26 cellular contexts compared by ENCODE assay signal in the genomic region with DNA sequence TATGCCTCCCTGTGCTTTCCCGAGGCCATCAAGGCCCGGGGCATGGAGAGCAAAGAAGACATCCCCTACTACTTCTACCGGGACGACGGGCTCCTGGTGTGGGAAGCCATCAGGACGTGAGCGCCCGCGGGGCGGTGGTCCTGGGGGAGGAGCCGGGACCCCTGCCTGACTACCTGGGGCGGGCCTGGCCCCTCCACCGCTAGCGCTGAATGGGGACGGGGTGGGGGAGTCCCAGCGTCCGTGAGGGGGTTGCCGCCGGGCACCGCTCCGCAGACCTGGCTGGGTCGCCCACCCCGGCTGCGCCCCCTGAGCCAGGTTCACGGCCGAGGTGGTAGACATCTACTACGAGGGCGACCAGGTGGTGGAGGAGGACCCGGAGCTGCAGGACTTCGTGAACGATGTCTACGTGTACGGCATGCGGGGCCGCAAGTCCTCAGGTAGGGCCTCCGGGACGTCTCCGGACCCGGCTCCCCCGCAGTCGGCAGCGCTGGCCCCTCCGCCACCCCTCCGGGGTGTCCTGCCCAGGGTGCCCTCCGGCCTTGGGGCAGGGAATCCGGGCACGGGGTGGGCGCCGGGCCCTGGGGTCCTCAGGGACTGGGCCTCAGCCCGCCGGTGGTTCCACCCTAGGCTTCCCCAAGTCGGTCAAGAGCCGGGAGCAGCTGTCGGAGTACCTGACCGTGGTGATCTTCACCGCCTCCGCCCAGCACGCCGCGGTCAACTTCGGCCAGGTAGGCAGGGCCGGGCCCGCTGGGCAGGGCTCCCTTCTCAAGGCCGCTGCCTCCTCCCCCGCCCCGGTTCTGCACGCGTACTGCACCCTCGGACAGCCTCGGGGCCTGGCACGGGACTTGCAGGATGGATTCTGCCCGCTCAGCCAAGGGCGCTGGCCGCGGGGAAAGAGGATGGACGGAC.
DNase-seq lines count a peak whose midpoint lies in the region; ATAC-seq, FAIRE-seq and TF ChIP-seq lines count a peak whose summit lies in the region.
"Had no signal": no experiment of that assay in that cellular context is flagged by ENCODE, and none has a peak within 500 bp of the region (broad histone marks: within the 10 kb centered on the region; RNA-seq: fewer than 3 reads in every experiment).

No MANE protein-coding gene starts in this region.

- H3K27me3 ChIP-seq in HepG2 (ENCODE audit: control insufficient read depth in 1 of 2, insufficient read depth in 2 of 2, low read length in 2 of 2): peaks cover 0 to 2% of the 10 kb centered on the region in 2 experiments; a peak in 1 of 5 replicates
- no peaks in the 10 kb centered on the region for H3K27me3 ChIP-seq in right lobe of liver

- H3K4me3 ChIP-seq in HepG2 (replicated peaks in 1 of 3; ENCODE audit: insufficient read depth in 1 of 3, low read depth in 2 of 3, low read length in 3 of 3): no peak overlapping the region
- H3K4me3 ChIP-seq in right lobe of liver: no peak overlapping the region
- H3K4me3 ChIP-seq: A549, SK-N-MC had no signal

- DNase-seq in HepG2 (ENCODE audit: low spot score) (no peak), right lobe of liver (no peak), left lobe of liver (ENCODE audit: low spot score) (peak; percentile 45), hippocampal formation (lab: John Stamatoyannopoulos, UW) (no peak)
- no peak for DNase-seq in stimulated activated naive B cell treated with anti-CD40 and anti-IgM and Interleukin-4, amounts not matched to agents 10 μg/mL and 1 μg/mL and 100 μg/mL, for 72 hours
- no peak for DNase-seq in activated CD4-positive, alpha-beta memory T cell treated with anti-CD3 and anti-CD28 coated beads for 36 hours
- DNase-seq: BE2C; CD4-positive, CD25-positive, alpha-beta regulatory T cell; COR-L47; DND-41; KBM-7; MM.1S; NCI-H1048; NCI-H1417 treated with DMSO at 0.1 percent for 48 hours; NCI-H187; NCI-H446 treated with DMSO at 0.1 percent for 48 hours; NCI-H526 treated with DMSO at 0.1 percent for 48 hours; PC-3; RPMI8226; SHP77 treated with DMSO at 0.1 percent for 48 hours had no signal

- TF ChIP-seq POLR2A in HepG2 (IDR thresholded peaks at IDR 0.05; ENCODE audit: insufficient read depth in 1 of 2, low read depth in 2 of 2, low read length in 2 of 2) (no peak), right lobe of liver (IDR thresholded peaks at IDR 0.05) (no peak)

- H4K20me1 ChIP-seq in HepG2 (ENCODE audit: insufficient read depth, low read length): no peaks in the 10 kb centered on the region

- WGBS in HepG2 (ENCODE audit: low lambda C conversion rate): 64% methylated on average over 16 of the region's 76 CpGs
- WGBS in right lobe of liver (ENCODE audit: insufficient coverage, low coverage, low lambda C conversion rate, missing lambda C conversion rate): 83% methylated on average over 9 of the region's 76 CpGs

- peaks cover 6% of the 10 kb centered on the region for H3K4me1 ChIP-seq in HepG2 (ENCODE audit: insufficient read depth, low read length)
- peaks cover 0 to 15% (median 2%) of the 10 kb centered on the region in 4 donors for H3K4me1 ChIP-seq in right lobe of liver
- H3K4me1 ChIP-seq: BE2C had no signal

- peaks cover 19 to 43% of the 10 kb centered on the region in 2 donors for H3K36me3 Mint-ChIP-seq in stimulated activated naive B cell treated with anti-CD40 and anti-IgM and Interleukin-4, amounts not matched to agents 10 μg/mL and 1 μg/mL and 100 μg/mL, for 72 hours
- H3K36me3 Mint-ChIP-seq in activated CD4-positive, alpha-beta memory T cell treated with anti-CD3 and anti-CD28 coated beads for 36 hours: no peaks in the 10 kb centered on the region
- H3K36me3 Mint-ChIP-seq: CD4-positive, CD25-positive, alpha-beta regulatory T cell had no signal

- POLR2A ChIA-PET in HepG2 (lab: Yijun Ruan, JAX): no interaction called here
- POLR2A ChIA-PET in activated CD4-positive, alpha-beta memory T cell treated with anti-CD3 and anti-CD28 coated beads for 36 hours (lab: Charles Lee): no interaction called here

- no TSS peak for BruUV-seq in HepG2 (replicated peaks; lab: Mats Ljungman, UMichigan)

- H3K36me3 ChIP-seq in HepG2 (replicated peaks in 1 of 2; ENCODE audit: control insufficient read depth in 1 of 2, insufficient read depth in 2 of 2, low read length in 2 of 2): no peaks in the 10 kb centered on the region
- no peaks in the 10 kb centered on the region for H3K36me3 ChIP-seq in right lobe of liver
- H3K36me3 ChIP-seq: BE2C had no signal

- no peaks in the 10 kb centered on the region for H3K27me3 Mint-ChIP-seq in stimulated activated naive B cell treated with anti-CD40 and anti-IgM and Interleukin-4, amounts not matched to agents 10 μg/mL and 1 μg/mL and 100 μg/mL, for 72 hours
- H3K27me3 Mint-ChIP-seq in activated CD4-positive, alpha-beta memory T cell treated with anti-CD3 and anti-CD28 coated beads for 36 hours: peaks cover 3% of the 10 kb centered on the region

- intact Hi-C loops in HepG2 (cut with micrococcal nuclease; ENCODE audit: unreplicated experiment): loop anchor here (10.0 kb wide), 1 partner anchor 439 kb away; the partner anchor contains the start of gene ZNF22
- intact Hi-C loops in right lobe of liver (cut with DNase I): no loop called here
- intact Hi-C loops in activated CD4-positive, alpha-beta memory T cell treated with anti-CD3 and anti-CD28 coated beads for 36 hours (cut with micrococcal nuclease): no loop called here

- TF ChIP-seq EP300 in HepG2 (IDR thresholded peaks at IDR 0.05; ENCODE audit: low read depth in 2 of 2, low read length in 2 of 2) (no peak), HepG2 (CRISPR knock-in tag; IDR thresholded peaks at IDR 0.05; ENCODE audit: borderline replicate concordance) (no peak), Ishikawa (IDR thresholded peaks at IDR 0.05; ENCODE audit: borderline replicate concordance) (no peak)

- FAIRE-seq in HepG2 (lab: Jason Lieb, UNC): no peak
- FAIRE-seq: A549, GM12891, H54 had no signal

- no peak overlapping the region for H3K4me3 Mint-ChIP-seq in stimulated activated naive B cell treated with anti-CD40 and anti-IgM and Interleukin-4, amounts not matched to agents 10 μg/mL and 1 μg/mL and 100 μg/mL, for 72 hours
- no peak overlapping the region for H3K4me3 Mint-ChIP-seq in activated CD4-positive, alpha-beta memory T cell treated with anti-CD3 and anti-CD28 coated beads for 36 hours
- H3K4me3 Mint-ChIP-seq: CD4-positive, CD25-positive, alpha-beta regulatory T cell had no signal

- no peak overlapping the region for H3K9ac ChIP-seq in HepG2 (ENCODE audit: insufficient read depth, low read depth, low read length)

- H3K4me2 ChIP-seq in HepG2 (ENCODE audit: low read depth, low read length): no peak overlapping the region
- H3K4me2 ChIP-seq: A549 had no signal

- no peak overlapping the region for H3K27ac ChIP-seq in HepG2 (ENCODE audit: extremely low read length, insufficient read depth, low read length)
- H3K27ac ChIP-seq in right lobe of liver: no peak overlapping the region
- H3K27ac ChIP-seq: A549, SK-N-MC had no signal

- H3K9me3 ChIP-seq in HepG2 (ENCODE audit: low read length) (no peaks in the 10 kb centered on the region), right lobe of liver (no peaks in the 10 kb centered on the region)
- H3K9me3 ChIP-seq: A549, BE2C had no signal

- in situ Hi-C loops in HepG2 (cut with HindIII; ENCODE audit: extremely low pct_ligation_motif_present, low pct_unique_long_range_greater_than_20kb): loop anchor here (10.0 to 25.0 kb wide), 2 partner anchors 209 to 431 kb away; partner anchors contain the start of gene ZNF22

- no peaks in the 10 kb centered on the region for H3K79me2 ChIP-seq in HepG2 (ENCODE audit: insufficient read depth, low read length)

- CTCF ChIA-PET in HepG2 (lab: Yijun Ruan, JAX; ENCODE audit: low intra/inter-chr PET ratio, low total read pairs): no interaction called here
- CTCF ChIA-PET in activated CD4-positive, alpha-beta memory T cell treated with anti-CD3 and anti-CD28 coated beads for 36 hours (lab: Charles Lee): no interaction called here

- TF ChIP-seq RAD21 in HepG2 (CRISPR knock-in tag; IDR thresholded peaks at IDR 0.05) (no peak), Ishikawa (IDR thresholded peaks at IDR 0.05; ENCODE audit: low read depth) (no peak)

- no peak overlapping the region for H2AFZ ChIP-seq in HepG2 (ENCODE audit: low read length)

- no peaks in the 10 kb centered on the region for H3K9me3 Mint-ChIP-seq in stimulated activated naive B cell treated with anti-CD40 and anti-IgM and Interleukin-4, amounts not matched to agents 10 μg/mL and 1 μg/mL and 100 μg/mL, for 72 hours
- H3K9me3 Mint-ChIP-seq in activated CD4-positive, alpha-beta memory T cell treated with anti-CD3 and anti-CD28 coated beads for 36 hours: no peaks in the 10 kb centered on the region
- H3K9me3 Mint-ChIP-seq: CD4-positive, CD25-positive, alpha-beta regulatory T cell had no signal

- ATAC-seq in HepG2 (no peak), right lobe of liver (no peak), left lobe of liver (no peak), GM21717 (IDR thresholded peaks at IDR 0.05; ENCODE audit: unreplicated experiment) (no peak)
- no peak for ATAC-seq in stimulated activated naive B cell treated with anti-CD40 and anti-IgM and Interleukin-4, amounts not matched to agents 10 μg/mL and 1 μg/mL and 100 μg/mL, for 72 hours (replicated peaks)
- ATAC-seq: PC-3 had no signal

- TF ChIP-seq CTCF in HepG2 (CRISPR knock-in tag; IDR thresholded peaks at IDR 0.05) (no peak), right lobe of liver (IDR thresholded peaks at IDR 0.05) (no peak)

- peak overlapping the region; percentile 84 for H3K27ac Mint-ChIP-seq in stimulated activated naive B cell treated with anti-CD40 and anti-IgM and Interleukin-4, amounts not matched to agents 10 μg/mL and 1 μg/mL and 100 μg/mL, for 72 hours
- no peak overlapping the region for H3K27ac Mint-ChIP-seq in activated CD4-positive, alpha-beta memory T cell treated with anti-CD3 and anti-CD28 coated beads for 36 hours

- H3K4me1 Mint-ChIP-seq in stimulated activated naive B cell treated with anti-CD40 and anti-IgM and Interleukin-4, amounts not matched to agents 10 μg/mL and 1 μg/mL and 100 μg/mL, for 72 hours: peaks cover 8 to 38% of the 10 kb centered on the region in 2 donors
- H3K4me1 Mint-ChIP-seq in activated CD4-positive, alpha-beta memory T cell treated with anti-CD3 and anti-CD28 coated beads for 36 hours (ENCODE audit: low read depth): no peaks in the 10 kb centered on the region

TF ChIP-seq in HepG2, 621 proteins besides CTCF, POLR2A, EP300 and RAD21 (continues in another document):
- TF ChIP-seq YEATS4 (CRISPR knock-in tag; IDR thresholded peaks at IDR 0.05; ENCODE audit: borderline replicate concordance): no peak
- peak; percentile 9 for TF ChIP-seq AGO2 (optimal IDR thresholded peaks at IDR 0.05; ENCODE audit: low read depth, low read length)

TF ChIP-seq in Ishikawa, 13 proteins besides CTCF, POLR2A, EP300 and RAD21:
- no peak for TF ChIP-seq FOXM1 (IDR thresholded peaks at IDR 0.05; ENCODE audit: borderline replicate concordance, low read depth)
- no peak for TF ChIP-seq EGR1 (IDR thresholded peaks at IDR 0.05)
- TF ChIP-seq ZBTB7A (IDR thresholded peaks at IDR 0.05; ENCODE audit: low read depth): 0 out of 2 replicates have a peak, but pooled peaks have one; percentile 6
- no peak for TF ChIP-seq TEAD4 (IDR thresholded peaks at IDR 0.05)
- peak; percentile 29; the same call in 1 of the 2 replicates for TF ChIP-seq MAX (IDR thresholded peaks at IDR 0.05)
